ENCODE assay signal across 8 cellular contexts in the genomic region with DNA sequence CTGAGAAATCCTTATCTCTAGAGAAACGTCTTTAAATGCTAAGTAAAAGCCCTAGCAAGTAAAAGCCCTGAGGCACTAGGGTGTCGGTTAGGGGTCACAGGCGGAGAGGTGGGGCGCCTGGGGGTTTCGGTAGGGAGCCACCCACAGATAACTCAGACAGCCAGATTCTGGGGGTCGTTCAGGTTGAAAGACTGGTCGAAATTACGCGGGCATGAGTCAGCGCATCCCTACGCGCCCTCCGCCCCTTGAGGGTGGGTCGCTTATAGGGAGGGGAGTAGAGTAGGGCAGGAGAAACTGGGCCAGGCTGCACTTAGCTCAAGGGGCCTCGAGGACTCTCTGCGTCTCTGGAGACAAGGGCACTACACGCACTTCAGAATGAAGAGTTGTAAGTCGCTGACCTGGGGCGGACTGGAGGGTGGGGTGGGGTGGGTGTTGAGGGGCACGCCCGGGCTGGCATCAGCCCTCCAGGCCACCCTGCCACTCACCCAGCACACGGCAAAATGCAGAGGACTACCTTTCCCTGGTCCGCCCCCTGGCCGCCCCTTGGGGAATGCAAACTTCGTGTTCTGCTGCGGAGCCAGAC. TPM values are rescaled to one million over a fixed set of nuclear protein-coding genes. Genes with fewer than 3 reads are reported as not detected.
DNase-seq lines count a peak whose midpoint lies in the region; ATAC-seq, FAIRE-seq and TF ChIP-seq lines count a peak whose summit lies in the region.

No MANE protein-coding gene starts in this region.

- TF ChIP-seq RAD21 in GM12878 (IDR thresholded peaks at IDR 0.05; ENCODE audit: insufficient read depth, low read depth, low read length) = no peak

- H4K20me1 ChIP-seq in GM12878 (ENCODE audit: control insufficient read depth, insufficient read depth) = no peaks in the 10 kb centered on the region

- TF ChIP-seq CTCF in GM12878 (IDR thresholded peaks at IDR 0.05 in 2 of 3, conservative IDR thresholded peaks at IDR 0.05 in 1 of 3; ENCODE audit: control insufficient read depth in 2 of 3, extremely low read depth in 1 of 3, insufficient read depth in 1 of 3, low read depth in 3 of 3, low read length in 3 of 3) = no peak

- in situ Hi-C loops in GM12878 (cut with MboI) = no loop called here

- H3K4me3 Mint-ChIP-seq in stimulated activated naive CD8-positive, alpha-beta T cell treated with anti-CD3 and anti-CD28 coated beads, Interleukin-15, Interleukin-2, amounts not matched to agents 100 ng/mL and 50 ng/mL, for 24 hours = peak overlapping the region; percentile 95

- peak overlapping the region; percentile 45 for H3K9ac ChIP-seq in GM12878 (ENCODE audit: control insufficient read depth, insufficient read depth, low read length)

- TF ChIP-seq POLR2A in GM12878 (IDR thresholded peaks at IDR 0.05; ENCODE audit: low read depth, low read length) = no peak

- intact Hi-C loops in GM12878 (cut with micrococcal nuclease; ENCODE audit: unreplicated experiment) = loop anchor here (10.0 kb wide), 1 partner anchor 109 kb away; no protein-coding TSS in a partner anchor

- H3K27ac Mint-ChIP-seq in stimulated activated naive CD8-positive, alpha-beta T cell treated with anti-CD3 and anti-CD28 coated beads, Interleukin-15, Interleukin-2, amounts not matched to agents 100 ng/mL and 50 ng/mL, for 24 hours = peak overlapping the region; percentile 91

- CTCF ChIA-PET in GM12878 (lab: Yijun Ruan, JAX) = no interaction called here

- no peaks in the 10 kb centered on the region; a peak in 2 of 4 replicates for H3K36me3 ChIP-seq in GM12878 (ENCODE audit: control insufficient read depth in 2 of 2, insufficient read depth in 2 of 2, low read length in 1 of 2)

- peak overlapping the region; percentile 77 for H2AFZ ChIP-seq in GM12878 (ENCODE audit: control insufficient read depth, low read depth, low read length)

- H3K4me2 ChIP-seq in GM12878 (ENCODE audit: control insufficient read depth, insufficient read depth) = peak overlapping the region; percentile 85

- peaks cover 59% of the 10 kb centered on the region for H3K4me1 Mint-ChIP-seq in stimulated activated naive CD8-positive, alpha-beta T cell treated with anti-CD3 and anti-CD28 coated beads, Interleukin-15, Interleukin-2, amounts not matched to agents 100 ng/mL and 50 ng/mL, for 24 hours (ENCODE audit: low read depth)

- peak; percentile 36 for ATAC-seq in GM12878

- no TSS peak for BruUV-seq in GM12878 (replicated peaks; lab: Mats Ljungman, UMichigan)

- peaks cover 15% of the 10 kb centered on the region for H3K36me3 Mint-ChIP-seq in stimulated activated naive CD8-positive, alpha-beta T cell treated with anti-CD3 and anti-CD28 coated beads, Interleukin-15, Interleukin-2, amounts not matched to agents 100 ng/mL and 50 ng/mL, for 24 hours (ENCODE audit: low read depth)

- peak; percentile 76 for DNase-seq in Daoy (ENCODE audit: low read depth)
- peak; percentile 75 to 82 for DNase-seq in NCI-H1930 (lab: John Stamatoyannopoulos, UW)
- DNase-seq in GM12878 (ENCODE audit: low read depth, low spot score) = no peak
- peak; percentile 40 for DNase-seq in iris pigment epithelial cell (ENCODE audit: low read depth)
- no peak for DNase-seq in CD1c-positive myeloid dendritic cell (ENCODE audit: extremely low spot score)
- DNase-seq in NCI-H2196 treated with DMSO at 0.1 percent for 48 hours (lab: John Stamatoyannopoulos, UW; ENCODE audit: unreplicated experiment) = no peak
- no peak for DNase-seq in HT-29 (ENCODE audit: low spot score)

- SMC1A ChIA-PET in GM12878 (lab: Charles Lee; ENCODE audit: uncharacterized antibody, unreplicated experiment) = no interaction called here

- peaks cover 3% of the 10 kb centered on the region; the same call in 1 of the 2 replicates for H3K4me1 ChIP-seq in GM12878 (ENCODE audit: control insufficient read depth, insufficient read depth, low read length)

- FAIRE-seq in GM12878 (lab: Jason Lieb, UNC) = no peak

- H3K9me3 ChIP-seq in GM12878 (replicated peaks; ENCODE audit: control insufficient read depth, insufficient read depth, low read length) = no peaks in the 10 kb centered on the region; the same call in 2 of the 3 replicates

- 25% methylated on average over 24 of the region's 26 CpGs for WGBS in GM12878 (ENCODE audit: insufficient coverage, insufficient replicate concordance, low lambda C conversion rate, missing lambda C conversion rate)

- TF ChIP-seq EP300 in GM12878 (IDR thresholded peaks at IDR 0.05; ENCODE audit: borderline replicate concordance in 1 of 2, control insufficient read depth in 1 of 2, low read depth in 2 of 2, low read length in 2 of 2) = no peak

- RAD21 ChIA-PET in GM12878 (lab: Charles Lee; ENCODE audit: unreplicated experiment) = no interaction called here

- POLR2A ChIA-PET in GM12878 (lab: Charles Lee) = interaction anchor here (0.6 to 0.7 kb wide), 2 partner anchors 182 to 1333 kb away, joined by 3 to 8 read pairs; no protein-coding TSS in a partner anchor

- no peak overlapping the region for H3K27ac ChIP-seq in GM12878 (ENCODE audit: control insufficient read depth, insufficient read depth)

- H3K79me2 ChIP-seq in GM12878 (ENCODE audit: control insufficient read depth, insufficient read depth, low read length) = no peaks in the 10 kb centered on the region

- H3K27me3 ChIP-seq in GM12878 (replicated peaks in 1 of 2; ENCODE audit: control insufficient read depth in 2 of 2, insufficient read depth in 2 of 2, low read length in 1 of 2) = peaks cover 4 to 8% of the 10 kb centered on the region in 2 experiments

- no peaks in the 10 kb centered on the region for H3K9me3 Mint-ChIP-seq in stimulated activated naive CD8-positive, alpha-beta T cell treated with anti-CD3 and anti-CD28 coated beads, Interleukin-15, Interleukin-2, amounts not matched to agents 100 ng/mL and 50 ng/mL, for 24 hours

- H3K27me3 Mint-ChIP-seq in stimulated activated naive CD8-positive, alpha-beta T cell treated with anti-CD3 and anti-CD28 coated beads, Interleukin-15, Interleukin-2, amounts not matched to agents 100 ng/mL and 50 ng/mL, for 24 hours = peaks cover 24% of the 10 kb centered on the region

- H3K4me3 ChIP-seq in GM12878 = peak overlapping the region; percentile 94

RNA-seq across cellular contexts. Expression of a gene that starts 0.6 kb away (rescaled TPM):
- 29.4 and 145 TPM in 2 replicates for total RNA-seq in Daoy (2014; rRNA removed; shearing (Covaris generic))
- 17.3 and 64.4 TPM in 2 replicates for total RNA-seq in GM12878 (2013; cell fraction: nucleolus; rRNA removed)
- total RNA-seq in GM12878 (2014; rRNA removed) = 21.7 and 25.5 TPM in 2 replicates
- 2.7 and 2.9 TPM in 2 replicates for total RNA-seq in GM12878 (2014; rRNA removed; fragmentation: Illumina TruSeq; extraction: Trizol)
- total RNA-seq in GM12878 (2021) = 7.3 and 7.9 TPM in 2 replicates
- 2.9 TPM for polyA plus RNA-seq in GM12878 (2011; ENCODE audit: low read depth)
- 4.2 and 6.9 TPM in 2 replicates for polyA plus RNA-seq in GM12878 (2011; rRNA removed)
- polyA plus RNA-seq in GM12878 (2011; cell fraction: cytosol; rRNA removed) = 8.1 and 8.6 TPM in 2 replicates
- 17.3 and 20.2 TPM in 2 replicates for polyA plus RNA-seq in GM12878 (2011; cell fraction: nucleus; rRNA removed)
- polyA plus RNA-seq in GM12878 (2012) = 3.6 and 3.8 TPM in 2 replicates
- 6.3 and 6.7 TPM in 2 replicates for polyA plus RNA-seq in GM12878 (2014; fragmentation: Illumina TruSeq; extraction: Trizol)
- 1 to 10 TPM; 1.3 to 2.5 TPM for polyA plus RNA-seq in GM12878 (2014; fragmentation: Nextera tagmentation; extraction: Ambion mirVana)
- polyA plus RNA-seq in GM12878 (2014; rRNA removed) = 6.8 and 7.6 TPM in 2 replicates
- 1 to 10 TPM; 3.4 to 4.8 TPM for polyA plus RNA-seq in GM12878 (2016; fragmentation: Nextera tagmentation; extraction: Ambion mirVana)
- polyA minus RNA-seq in GM12878 (2011; rRNA and poly(A)+ RNA removed) = 3.7 and 5.4 TPM in 2 replicates
- 2.8 and 7.1 TPM in 2 replicates for polyA minus RNA-seq in GM12878 (2011; cell fraction: cytosol; rRNA and poly(A)+ RNA removed)
- 5.1 and 5.9 TPM in 2 replicates for polyA minus RNA-seq in GM12878 (2011; cell fraction: nucleus; rRNA and poly(A)+ RNA removed)
- 19.7 and 56.2 TPM in 2 replicates for total RNA-seq in HT-29 (2014; rRNA removed; shearing (Covaris generic))

RNA-seq across cellular contexts. Expression of a gene that starts 1.6 kb away (rescaled TPM):
- not detected in 2 replicates for total RNA-seq in Daoy (2014; rRNA removed; shearing (Covaris generic))
- 0.17 TPM in 1 of 2 replicates, not detected in the other for total RNA-seq in GM12878 (2013; cell fraction: nucleolus; rRNA removed)
- total RNA-seq in GM12878 (2014; rRNA removed) = 0.11 TPM in 1 of 2 replicates, not detected in the other
- total RNA-seq in GM12878 (2014; rRNA removed; fragmentation: Illumina TruSeq; extraction: Trizol) = not detected in 2 replicates
- 0.15 TPM in 1 of 2 replicates, not detected in the other for total RNA-seq in GM12878 (2021)
- polyA plus RNA-seq in GM12878 (2011; ENCODE audit: low read depth) = not detected
- 0.04 and 0.08 TPM in 2 replicates for polyA plus RNA-seq in GM12878 (2011; rRNA removed)
- polyA plus RNA-seq in GM12878 (2011; cell fraction: cytosol; rRNA removed) = 0.17 and 0.18 TPM in 2 replicates
- polyA plus RNA-seq in GM12878 (2011; cell fraction: nucleus; rRNA removed) = 1.1 TPM in 2 replicates
- 0.18 and 0.26 TPM in 2 replicates for polyA plus RNA-seq in GM12878 (2012)
- polyA plus RNA-seq in GM12878 (2014; fragmentation: Illumina TruSeq; extraction: Trizol) = 0.04 TPM in 1 of 2 replicates, not detected in the other
- not detected for polyA plus RNA-seq in GM12878 (2014; fragmentation: Nextera tagmentation; extraction: Ambion mirVana)
- 0.13 TPM in 1 of 2 replicates, not detected in the other for polyA plus RNA-seq in GM12878 (2014; rRNA removed)
- not detected for polyA plus RNA-seq in GM12878 (2016; fragmentation: Nextera tagmentation; extraction: Ambion mirVana)
- 0.21 TPM in 1 of 2 replicates, not detected in the other for polyA minus RNA-seq in GM12878 (2011; rRNA and poly(A)+ RNA removed)
- polyA minus RNA-seq in GM12878 (2011; cell fraction: cytosol; rRNA and poly(A)+ RNA removed) = not detected in 2 replicates
- polyA minus RNA-seq in GM12878 (2011; cell fraction: nucleus; rRNA and poly(A)+ RNA removed) = 0.24 TPM in 1 of 2 replicates, not detected in the other
- total RNA-seq in HT-29 (2014; rRNA removed; shearing (Covaris generic)) = not detected in 2 replicates

RNA-seq across cellular contexts. Expression of a gene that starts 11.1 kb away (rescaled TPM):
- 0.21 and 2.2 TPM in 2 replicates for total RNA-seq in Daoy (2014; rRNA removed; shearing (Covaris generic))
- total RNA-seq in GM12878 (2013; cell fraction: nucleolus; rRNA removed) = 1.3 and 1.5 TPM in 2 replicates
- total RNA-seq in GM12878 (2014; rRNA removed) = 0.90 and 2.7 TPM in 2 replicates
- 0.60 and 1.9 TPM in 2 replicates for total RNA-seq in GM12878 (2014; rRNA removed; fragmentation: Illumina TruSeq; extraction: Trizol)
- total RNA-seq in GM12878 (2021) = 2.6 and 3.0 TPM in 2 replicates
- polyA plus RNA-seq in GM12878 (2011; ENCODE audit: low read depth) = 0.47 TPM
- polyA plus RNA-seq in GM12878 (2011; rRNA removed) = 1.8 and 2.2 TPM in 2 replicates
- polyA plus RNA-seq in GM12878 (2011; cell fraction: cytosol; rRNA removed) = 1.1 and 2.2 TPM in 2 replicates
- 8.2 and 11.2 TPM in 2 replicates for polyA plus RNA-seq in GM12878 (2011; cell fraction: nucleus; rRNA removed)
- 3.1 and 3.3 TPM in 2 replicates for polyA plus RNA-seq in GM12878 (2012)
- polyA plus RNA-seq in GM12878 (2014; fragmentation: Illumina TruSeq; extraction: Trizol) = 2.3 and 6.0 TPM in 2 replicates
- polyA plus RNA-seq in GM12878 (2014; fragmentation: Nextera tagmentation; extraction: Ambion mirVana) = under 1 TPM; 0.27 to 0.84 TPM
- 2.4 and 3.5 TPM in 2 replicates for polyA plus RNA-seq in GM12878 (2014; rRNA removed)
- polyA plus RNA-seq in GM12878 (2016; fragmentation: Nextera tagmentation; extraction: Ambion mirVana) = under 1 TPM; 0.07 to 0.28 TPM
- 0.07 and 0.10 TPM in 2 replicates for polyA minus RNA-seq in GM12878 (2011; rRNA and poly(A)+ RNA removed)
- not detected in 2 replicates for polyA minus RNA-seq in GM12878 (2011; cell fraction: cytosol; rRNA and poly(A)+ RNA removed)
- 0.24 and 1.6 TPM in 2 replicates for polyA minus RNA-seq in GM12878 (2011; cell fraction: nucleus; rRNA and poly(A)+ RNA removed)
- total RNA-seq in HT-29 (2014; rRNA removed; shearing (Covaris generic)) = 4.5 and 6.6 TPM in 2 replicates

RNA-seq across cellular contexts. Expression of a gene that starts 22.5 kb away (rescaled TPM):
- total RNA-seq in Daoy (2014; rRNA removed; shearing (Covaris generic)) = 37.4 and 42.6 TPM in 2 replicates
- total RNA-seq in GM12878 (2013; cell fraction: nucleolus; rRNA removed) = 7.0 and 10.2 TPM in 2 replicates
- total RNA-seq in GM12878 (2014; rRNA removed) = 31.5 and 36.2 TPM in 2 replicates
- 14.0 and 15.7 TPM in 2 replicates for total RNA-seq in GM12878 (2014; rRNA removed; fragmentation: Illumina TruSeq; extraction: Trizol)
- 31.5 and 34.7 TPM in 2 replicates for total RNA-seq in GM12878 (2021)
- 16.7 TPM for polyA plus RNA-seq in GM12878 (2011; ENCODE audit: low read depth)
- 10.5 and 26.8 TPM in 2 replicates for polyA plus RNA-seq in GM12878 (2011; rRNA removed)
- 51.9 and 54.0 TPM in 2 replicates for polyA plus RNA-seq in GM12878 (2011; cell fraction: cytosol; rRNA removed)
- 27.4 and 30.3 TPM in 2 replicates for polyA plus RNA-seq in GM12878 (2011; cell fraction: nucleus; rRNA removed)
- 29.8 and 32.6 TPM in 2 replicates for polyA plus RNA-seq in GM12878 (2012)
- 33.3 and 39.5 TPM in 2 replicates for polyA plus RNA-seq in GM12878 (2014; fragmentation: Illumina TruSeq; extraction: Trizol)
- 10 to 100 TPM; 13.9 to 15.3 TPM for polyA plus RNA-seq in GM12878 (2014; fragmentation: Nextera tagmentation; extraction: Ambion mirVana)
- 29.2 and 32.0 TPM in 2 replicates for polyA plus RNA-seq in GM12878 (2014; rRNA removed)
- 10 to 100 TPM; 18.1 to 22.5 TPM for polyA plus RNA-seq in GM12878 (2016; fragmentation: Nextera tagmentation; extraction: Ambion mirVana)
- 34.8 and 50.3 TPM in 2 replicates for polyA minus RNA-seq in GM12878 (2011; rRNA and poly(A)+ RNA removed)
- polyA minus RNA-seq in GM12878 (2011; cell fraction: cytosol; rRNA and poly(A)+ RNA removed) = 17.4 and 18.2 TPM in 2 replicates
- polyA minus RNA-seq in GM12878 (2011; cell fraction: nucleus; rRNA and poly(A)+ RNA removed) = 6.6 and 11.3 TPM in 2 replicates
- 48.6 and 52.8 TPM in 2 replicates for total RNA-seq in HT-29 (2014; rRNA removed; shearing (Covaris generic))

RNA-seq across cellular contexts. Expression of a gene that starts 23.3 kb away (rescaled TPM):
- 12.7 and 20.2 TPM in 2 replicates for total RNA-seq in Daoy (2014; rRNA removed; shearing (Covaris generic))
- total RNA-seq in GM12878 (2013; cell fraction: nucleolus; rRNA removed) = 1.6 and 2.6 TPM in 2 replicates
- 4.2 and 5.1 TPM in 2 replicates for total RNA-seq in GM12878 (2014; rRNA removed)
- total RNA-seq in GM12878 (2014; rRNA removed; fragmentation: Illumina TruSeq; extraction: Trizol) = 6.0 and 6.3 TPM in 2 replicates
- total RNA-seq in GM12878 (2021) = 6.0 and 6.5 TPM in 2 replicates
- 2.3 TPM for polyA plus RNA-seq in GM12878 (2011; ENCODE audit: low read depth)
- 2.8 and 4.2 TPM in 2 replicates for polyA plus RNA-seq in GM12878 (2011; rRNA removed)
- polyA plus RNA-seq in GM12878 (2011; cell fraction: cytosol; rRNA removed) = 4.2 and 4.7 TPM in 2 replicates
- 3.3 and 4.5 TPM in 2 replicates for polyA plus RNA-seq in GM12878 (2011; cell fraction: nucleus; rRNA removed)
- 3.7 and 4.7 TPM in 2 replicates for polyA plus RNA-seq in GM12878 (2012)
- 3.7 and 6.1 TPM in 2 replicates for polyA plus RNA-seq in GM12878 (2014; fragmentation: Illumina TruSeq; extraction: Trizol)
- polyA plus RNA-seq in GM12878 (2014; fragmentation: Nextera tagmentation; extraction: Ambion mirVana) = 1 to 10 TPM; 2.7 to 7.4 TPM
- 6.3 and 6.5 TPM in 2 replicates for polyA plus RNA-seq in GM12878 (2014; rRNA removed)
- polyA plus RNA-seq in GM12878 (2016; fragmentation: Nextera tagmentation; extraction: Ambion mirVana) = 1 to 10 TPM; 7.1 to 9.3 TPM
- polyA minus RNA-seq in GM12878 (2011; rRNA and poly(A)+ RNA removed) = 3.4 and 4.9 TPM in 2 replicates
- 2.0 and 2.3 TPM in 2 replicates for polyA minus RNA-seq in GM12878 (2011; cell fraction: cytosol; rRNA and poly(A)+ RNA removed)
- 2.7 and 3.2 TPM in 2 replicates for polyA minus RNA-seq in GM12878 (2011; cell fraction: nucleus; rRNA and poly(A)+ RNA removed)
- total RNA-seq in HT-29 (2014; rRNA removed; shearing (Covaris generic)) = 5.2 and 7.4 TPM in 2 replicates

Comparison
In these comparisons a context has a peak if more than half of its experiments do, and no peak if none do; other contexts are left out.
1. DNase-seq: peak in Daoy (single experiment), NCI-H1930 (2 of 2) and iris pigment epithelial cell (single experiment); none in GM12878 (single experiment), CD1c-positive myeloid dendritic cell (single experiment), NCI-H2196 treated with DMSO at 0.1 percent for 48 hours (single experiment) and HT-29 (single experiment).